ENCODE assay signal across 1 cellular context in genomic region chr20:56348306-56348695, GRCh38.
TF ChIP-seq lines count a peak whose summit lies in the region.

No MANE protein-coding gene starts in this region.

TF ChIP-seq in GM23338, 12 proteins besides CTCF, POLR2A, EP300 and RAD21 (continued from another document):
- TF ChIP-seq ZNF462 (CRISPR knock-in tag; IDR thresholded peaks at IDR 0.05) (no peak), EZH2phosphoT487 (IDR thresholded peaks at IDR 0.05; ENCODE audit: unreplicated experiment) (no peak), STAT1 (IDR thresholded peaks at IDR 0.05; ENCODE audit: unreplicated experiment) (no peak), JUNB (IDR thresholded peaks at IDR 0.05; ENCODE audit: unreplicated experiment) (no peak)
- TF ChIP-seq, protein P1, sequence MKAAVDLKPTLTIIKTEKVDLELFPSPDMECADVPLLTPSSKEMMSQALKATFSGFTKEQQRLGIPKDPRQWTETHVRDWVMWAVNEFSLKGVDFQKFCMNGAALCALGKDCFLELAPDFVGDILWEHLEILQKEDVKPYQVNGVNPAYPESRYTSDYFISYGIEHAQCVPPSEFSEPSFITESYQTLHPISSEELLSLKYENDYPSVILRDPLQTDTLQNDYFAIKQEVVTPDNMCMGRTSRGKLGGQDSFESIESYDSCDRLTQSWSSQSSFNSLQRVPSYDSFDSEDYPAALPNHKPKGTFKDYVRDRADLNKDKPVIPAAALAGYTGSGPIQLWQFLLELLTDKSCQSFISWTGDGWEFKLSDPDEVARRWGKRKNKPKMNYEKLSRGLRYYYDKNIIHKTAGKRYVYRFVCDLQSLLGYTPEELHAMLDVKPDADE (IDR thresholded peaks at IDR 0.05), result no peak
